8 cellular contexts compared by ENCODE assay signal in genomic region chr13:102580552-102581169, GRCh38. TPM values are rescaled to one million over a fixed set of nuclear protein-coding genes. Genes with fewer than 3 reads are reported as not detected.
DNase-seq lines count a peak whose midpoint lies in the region; ATAC-seq and TF ChIP-seq lines count a peak whose summit lies in the region.

No MANE protein-coding gene starts in this region.

- H3K4me1 Mint-ChIP-seq in activated CD8-positive, alpha-beta memory T cell treated with anti-CD3 and anti-CD28 coated beads, Interleukin-2, amount 10 ng/mL, durations not matched to agents 7 days and 5 days, result peaks cover 11% of the 10 kb centered on the region
- H3K4me1 Mint-ChIP-seq in central memory CD8-positive, alpha-beta T cell, result peaks cover 8% of the 10 kb centered on the region

- CTCF ChIA-PET in activated CD8-positive, alpha-beta memory T cell treated with anti-CD3 and anti-CD28 coated beads, Interleukin-2, amount 10 ng/mL, durations not matched to agents 7 days and 5 days (lab: Charles Lee), result interaction anchor here (1.0 to 2.8 kb wide), 18 partner anchors 8 to 327 kb away, joined by 3 to 16 read pairs (median 5); partner anchors contain the start of gene TPP2

- intact Hi-C loops in left colon (cut with DNase I, micrococcal nuclease), result loop anchor here in 1 of 2 donors (5.0 kb wide), 1 partner anchor 267 kb away; the partner anchor contains the start of gene ERCC5
- intact Hi-C loops in testis (cut with DNase I; ENCODE audit: low total_unique reads), result no loop called here

- TF ChIP-seq CTCF in KMS-11 (conservative IDR thresholded peaks at IDR 0.05; ENCODE audit: low read depth, low read length), result peak; percentile 67
- peak; percentile 50 to 75 (median 57) for TF ChIP-seq CTCF in testis (IDR thresholded peaks at IDR 0.05)

- H2AFZ ChIP-seq in KMS-11 (ENCODE audit: low read depth), result no peak overlapping the region

- no peak for TF ChIP-seq POLR2A in testis (IDR thresholded peaks at IDR 0.05)

- H3K36me3 Mint-ChIP-seq in activated CD8-positive, alpha-beta memory T cell treated with anti-CD3 and anti-CD28 coated beads, Interleukin-2, amount 10 ng/mL, durations not matched to agents 7 days and 5 days, result no peaks in the 10 kb centered on the region
- peaks cover 2% of the 10 kb centered on the region for H3K36me3 Mint-ChIP-seq in central memory CD8-positive, alpha-beta T cell (ENCODE audit: insufficient read depth)

- DNase-seq in activated CD8-positive, alpha-beta memory T cell treated with anti-CD3 and anti-CD28 coated beads, Interleukin-2, amount 10 ng/mL, durations not matched to agents 7 days and 5 days, result no peak
- no peak for DNase-seq in activated CD8-positive, alpha-beta memory T cell treated with anti-CD3 and anti-CD28 coated beads for 24 hours
- DNase-seq in OCI-M1 (lab: John Stamatoyannopoulos, UW) (peak; percentile 86), left colon (no peak), testis (peak; percentile 42)
- peak in 1 of 2 donors; percentile 42 for DNase-seq in central memory CD8-positive, alpha-beta T cell (ENCODE audit: low spot score in 2 of 2)

- H3K9me3 ChIP-seq in testis, result no peaks in the 10 kb centered on the region

- H3K4me3 ChIP-seq in KMS-11 (IDR thresholded peaks at IDR 0.05; ENCODE audit: insufficient read depth, low read depth, low read length), result no peak overlapping the region
- H3K4me3 ChIP-seq in testis, result no peak overlapping the region

- H3K4me2 ChIP-seq in KMS-11, result no peak overlapping the region

- no peaks in the 10 kb centered on the region for H3K36me3 ChIP-seq in KMS-11 (ENCODE audit: insufficient read depth)
- no peaks in the 10 kb centered on the region for H3K36me3 ChIP-seq in testis (ENCODE audit: low read depth, missing control alignments)

- H3K27me3 Mint-ChIP-seq in activated CD8-positive, alpha-beta memory T cell treated with anti-CD3 and anti-CD28 coated beads, Interleukin-2, amount 10 ng/mL, durations not matched to agents 7 days and 5 days, result peaks cover 8% of the 10 kb centered on the region
- peaks cover 9% of the 10 kb centered on the region for H3K27me3 Mint-ChIP-seq in central memory CD8-positive, alpha-beta T cell

- no peaks in the 10 kb centered on the region for H4K20me1 ChIP-seq in KMS-11 (ENCODE audit: insufficient read depth)

- WGBS in testis, 2 donors, result 14 to 19% methylated on average over 5 of the region's 5 CpGs

- no peak overlapping the region for H3K9ac ChIP-seq in KMS-11

- H3K4me1 ChIP-seq in KMS-11 (ENCODE audit: low read depth, poor library complexity, severe bottlenecking), result no peaks in the 10 kb centered on the region
- no peaks in the 10 kb centered on the region for H3K4me1 ChIP-seq in testis

- no peak overlapping the region for H3K27ac Mint-ChIP-seq in activated CD8-positive, alpha-beta memory T cell treated with anti-CD3 and anti-CD28 coated beads, Interleukin-2, amount 10 ng/mL, durations not matched to agents 7 days and 5 days
- no peak overlapping the region for H3K27ac Mint-ChIP-seq in central memory CD8-positive, alpha-beta T cell (ENCODE audit: low read depth)

- H3K4me3 Mint-ChIP-seq in activated CD8-positive, alpha-beta memory T cell treated with anti-CD3 and anti-CD28 coated beads, Interleukin-2, amount 10 ng/mL, durations not matched to agents 7 days and 5 days, result no peak overlapping the region
- H3K4me3 Mint-ChIP-seq in central memory CD8-positive, alpha-beta T cell, result no peak overlapping the region

- peak; percentile 80 for ATAC-seq in activated CD8-positive, alpha-beta memory T cell treated with anti-CD3 and anti-CD28 coated beads, Interleukin-2, amount 10 ng/mL, durations not matched to agents 7 days and 5 days
- ATAC-seq in GM21528 (IDR thresholded peaks at IDR 0.05; ENCODE audit: low FRiP score, unreplicated experiment) (peak; percentile 64), left colon (peak; percentile 75)
- ATAC-seq in central memory CD8-positive, alpha-beta T cell (replicated peaks; ENCODE audit: extremely low read depth, poor library complexity, severe bottlenecking), result peak; percentile 75

- no peaks in the 10 kb centered on the region for H3K79me2 ChIP-seq in KMS-11 (ENCODE audit: insufficient read depth, low read depth)

- H3K9me3 Mint-ChIP-seq in activated CD8-positive, alpha-beta memory T cell treated with anti-CD3 and anti-CD28 coated beads, Interleukin-2, amount 10 ng/mL, durations not matched to agents 7 days and 5 days (ENCODE audit: low read depth), result no peaks in the 10 kb centered on the region
- no peaks in the 10 kb centered on the region for H3K9me3 Mint-ChIP-seq in central memory CD8-positive, alpha-beta T cell

- H3K27ac ChIP-seq in KMS-11, result no peak overlapping the region
- no peak overlapping the region for H3K27ac ChIP-seq in testis

- no peaks in the 10 kb centered on the region for H3K27me3 ChIP-seq in KMS-11 (ENCODE audit: insufficient read depth, low read depth)
- no peaks in the 10 kb centered on the region for H3K27me3 ChIP-seq in testis

RNA-seq across cellular contexts. Expression of gene TPP2, which starts 16.1 kb away (rescaled TPM):
- total RNA-seq in activated CD8-positive, alpha-beta memory T cell treated with anti-CD3 and anti-CD28 coated beads, Interleukin-2, amount 10 ng/mL, durations not matched to agents 7 days and 5 days, result 10 to 100 TPM; 74.8 to 95.7 TPM
- total RNA-seq in left colon (10 to 100 TPM; 37.0 to 38.1 TPM), testis (100 to 1,000 TPM in 1 of 2 donors, 10 to 100 TPM in 1; 86.2 to 112 TPM)
- 171 TPM for polyA plus RNA-seq in testis (ENCODE audit: insufficient read depth, low read depth, low replicate concordance)

Comparison
In these comparisons a context has a peak if more than half of its experiments do, and no peak if none do; other contexts are left out.
1. DNase-seq: peak in OCI-M1 (single experiment) and testis (single experiment); none in activated CD8-positive, alpha-beta memory T cell treated with anti-CD3 and anti-CD28 coated beads, Interleukin-2, amount 10 ng/mL, durations not matched to agents 7 days and 5 days (single experiment), activated CD8-positive, alpha-beta memory T cell treated with anti-CD3 and anti-CD28 coated beads for 24 hours (single experiment) and left colon (0 of 2).
2. Peak in every context shown above with its lines, with median percentiles within 50 percentile points of each other: ATAC-seq.